ENCODE assay signal across 8 cellular contexts in the genomic region with DNA sequence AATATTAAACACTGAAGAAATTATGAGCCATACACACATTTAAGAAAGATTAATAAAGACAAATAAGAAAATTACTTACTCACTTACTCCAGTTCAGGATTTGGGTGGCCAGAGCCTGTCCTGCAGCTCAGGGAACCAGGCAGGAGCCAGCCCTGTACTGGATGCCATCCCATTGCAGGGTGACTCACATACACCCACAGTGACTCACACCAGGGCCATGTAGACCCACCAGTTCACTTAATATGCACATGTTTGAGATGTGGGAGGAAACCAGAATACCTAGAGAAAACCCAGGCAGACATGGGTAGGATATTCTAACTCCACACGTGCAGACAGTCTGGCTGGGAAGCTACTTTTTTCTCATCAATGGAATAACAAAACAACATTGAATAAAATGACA.
DNase-seq lines count a peak whose midpoint lies in the region; ATAC-seq and TF ChIP-seq lines count a peak whose summit lies in the region.

No MANE protein-coding gene starts in this region.

- no peak overlapping the region for H3K4me3 ChIP-seq in fibroblast of mammary gland (ENCODE audit: control insufficient read depth, low read depth, low read length)

- no peak for ATAC-seq in GM19452 (IDR thresholded peaks at IDR 0.05; ENCODE audit: unreplicated experiment)

- TF ChIP-seq CTCF in fibroblast of mammary gland (conservative IDR thresholded peaks at IDR 0.05; ENCODE audit: control insufficient read depth, insufficient read depth, low read depth, low read length) (no peak), GM13977 (IDR thresholded peaks at IDR 0.05; ENCODE audit: extremely low read depth, insufficient read depth, missing control alignments) (no peak)

- in situ Hi-C loops in GM13977 (cut with MboI; ENCODE audit: low pct_unique_long_range_greater_than_20kb, low sequenced_read_pairs, unreplicated experiment), result no loop called here

- peak; percentile 13 for DNase-seq in activated naive CD4-positive, alpha-beta T cell treated with Interleukin-2 at 50 U/mL for 16 hours
- DNase-seq in activated naive CD4-positive, alpha-beta T cell treated with anti-CD3 and anti-CD28 coated beads, Interleukin-2, amount 50 U/mL, for 16 hours, result no peak
- DNase-seq in RKO (ENCODE audit: low spot score) (peak; percentile 53), fibroblast of mammary gland (ENCODE audit: low read depth) (peak; percentile 78), stromal cell of bone marrow (ENCODE audit: low read depth) (peak; percentile 77), GM13977 (ENCODE audit: low spot score) (no peak), nucleus accumbens (lab: John Stamatoyannopoulos, UW) (no peak)

Comparison
In these comparisons a context has a peak if more than half of its experiments do, and no peak if none do; other contexts are left out.
1. DNase-seq: peak in activated naive CD4-positive, alpha-beta T cell treated with Interleukin-2 at 50 U/mL for 16 hours (single experiment), RKO (single experiment), fibroblast of mammary gland (single experiment) and stromal cell of bone marrow (single experiment); none in activated naive CD4-positive, alpha-beta T cell treated with anti-CD3 and anti-CD28 coated beads, Interleukin-2, amount 50 U/mL, for 16 hours (single experiment), GM13977 (single experiment) and nucleus accumbens (0 of 56).